32 cellular contexts compared by ENCODE assay signal in genomic region chr12:71032933-71033332, GRCh38.
"Had no signal": no experiment of that assay in that cellular context is flagged by ENCODE, and none has a peak within 500 bp of the region (broad histone marks: within the 10 kb centered on the region; RNA-seq: fewer than 3 reads in every experiment).

No MANE protein-coding gene starts in this region.

- H3K9me3 ChIP-seq: adrenal gland, ascending aorta, body of pancreas, breast epithelium had no signal

- H3K4me3 ChIP-seq: adrenal gland, ascending aorta, body of pancreas, breast epithelium had no signal

- H3K27ac ChIP-seq: adrenal gland, ascending aorta, body of pancreas, brain microvascular endothelial cell, breast epithelium had no signal

- H3K4me1 ChIP-seq: adrenal gland, ascending aorta, body of pancreas, breast epithelium had no signal

- ATAC-seq: activated naive CD4-positive, alpha-beta T cell treated with anti-CD3 and anti-CD28 coated beads, Interleukin-2, amount 50 U/mL, for 72 hours; activated naive CD8-positive, alpha-beta T cell treated with anti-CD3 and anti-CD28 coated beads, Interleukin-2, amount 50 U/mL, for 24 hours; activated T-cell treated with anti-CD3 and anti-CD28 coated beads, Interleukin-2, amount 50 U/mL, for 4 hours; activated T-cell treated with anti-CD3 and anti-CD28 coated beads, Interleukin-2, amount 50 U/mL, for 72 hours; activated T-helper 17 cell treated with anti-CD3 and anti-CD28 coated beads, Interleukin-2, amount 50 U/mL, for 72 hours; body of pancreas had no signal

- DNase-seq: activated effector memory CD4-positive, alpha-beta T cell treated with anti-CD3 and anti-CD28 coated beads, Interleukin-2, amount 50 U/mL, for 16 hours; activated effector memory CD4-positive, alpha-beta T cell treated with Interleukin-2 at 50 U/mL for 16 hours; activated gamma-delta T cell; activated gamma-delta T cell treated with Interleukin-2 at 50 U/mL for 16 hours; activated naive CD4-positive, alpha-beta T cell; activated naive CD4-positive, alpha-beta T cell treated with anti-CD3 and anti-CD28 coated beads for 36 hours; activated naive CD4-positive, alpha-beta T cell treated with anti-CD3 and anti-CD28 coated beads, Interleukin-2, amount 10 ng/mL, durations not matched to agents 7 days and 5 days; activated naive CD4-positive, alpha-beta T cell treated with anti-CD3 and anti-CD28 coated beads, Interleukin-2, amount 50 U/mL, for 16 hours; activated naive CD4-positive, alpha-beta T cell treated with Interleukin-2 at 50 U/mL for 16 hours; activated naive CD8-positive, alpha-beta T cell treated with anti-CD3 and anti-CD28 coated beads for 36 hours; activated naive CD8-positive, alpha-beta T cell treated with anti-CD3 and anti-CD28 coated beads, Interleukin-2, amount 10 ng/mL, durations not matched to agents 7 days and 5 days; activated naive CD8-positive, alpha-beta T cell treated with anti-CD3 and anti-CD28 coated beads, Interleukin-2, amount 50 U/mL, for 24 hours; activated T-cell treated with anti-CD3 and anti-CD28 coated beads for 4 hours; activated T-cell treated with anti-CD3 and anti-CD28 coated beads, Interleukin-2, amount 50 U/mL, for 1 hour; activated T-cell treated with anti-CD3 and anti-CD28 coated beads, Interleukin-2, amount 50 U/mL, for 24 hours; activated T-cell treated with anti-CD3 and anti-CD28 coated beads, Interleukin-2, amount 50 U/mL, for 4 hours; activated T-cell treated with anti-CD3 and anti-CD28 coated beads, Interleukin-2, amount 50 U/mL, for 48 hours; activated T-cell treated with anti-CD3 and anti-CD28 coated beads, Interleukin-2, amount 50 U/mL, for 72 hours; adrenal gland; amniotic stem cell; amygdala; anterior cingulate cortex; aorta; body of pancreas; brain microvascular endothelial cell; caudate nucleus; central memory CD4-positive, alpha-beta T cell; cerebellar nuclear complex had no signal

- H3K27me3 ChIP-seq: adrenal gland, ascending aorta, body of pancreas, brain microvascular endothelial cell, breast epithelium had no signal

- H3K36me3 ChIP-seq: adrenal gland, ascending aorta, brain microvascular endothelial cell, breast epithelium had no signal
